21 cellular contexts compared by ENCODE assay signal in genomic region chr7:106521541-106521940, GRCh38.
"Had no signal": no experiment of that assay in that cellular context is flagged by ENCODE, and none has a peak within 500 bp of the region (broad histone marks: within the 10 kb centered on the region; RNA-seq: fewer than 3 reads in every experiment).

No MANE protein-coding gene starts in this region.

- H3K36me3 ChIP-seq: lower lobe of right lung, prostate gland, right atrium auricular region, tibial artery had no signal

- H3K4me1 ChIP-seq: lower lobe of right lung, prostate gland, right atrium auricular region had no signal

- H3K27me3 ChIP-seq: right atrium auricular region had no signal

- H3K4me3 ChIP-seq: lower lobe of right lung, prostate gland, right atrium auricular region, tibial artery had no signal

- FAIRE-seq: endometrium, keratinocyte had no signal

- H3K27ac ChIP-seq: lower lobe of right lung, prostate gland, right atrium auricular region, tibial artery had no signal

- ATAC-seq: activated naive CD4-positive, alpha-beta T cell treated with anti-CD3 and anti-CD28 coated beads, Interleukin-2, amount 50 U/mL, for 72 hours; activated T-helper 17 cell treated with anti-CD3 and anti-CD28 coated beads, Interleukin-2, amount 50 U/mL, for 72 hours; lower lobe of right lung; naive thymus-derived CD8-positive, alpha-beta T cell; stimulated activated naive CD8-positive, alpha-beta T cell treated with anti-CD3 and anti-CD28 coated beads, Interleukin-15, Interleukin-2, amounts not matched to agents 100 U/mL and 50 U/mL, for 24 hours had no signal

- DNase-seq: activated B cell treated with CpG ODN at 0.5 μM for 24 hours; activated CD4-positive, alpha-beta T cell treated with anti-CD3 and anti-CD28 coated beads, Interleukin-2, amount 50 U/mL, for 4 hours; activated CD8-positive, alpha-beta memory T cell treated with anti-CD3 and anti-CD28 coated beads for 24 hours; activated CD8-positive, alpha-beta memory T cell treated with anti-CD3 and anti-CD28 coated beads, Interleukin-2, amount 50 U/mL, for 4 hours; activated T-cell treated with anti-CD3 and anti-CD28 coated beads, Interleukin-2, amount 50 U/mL, for 24 hours; aorta; caudate nucleus; effector CD4-positive, alpha-beta T cell; foreskin fibroblast; lower lobe of right lung; naive thymus-derived CD8-positive, alpha-beta T cell; stimulated activated naive CD8-positive, alpha-beta T cell treated with anti-CD3 and anti-CD28 coated beads, Interleukin-15, Interleukin-2, amounts not matched to agents 100 U/mL and 50 U/mL, for 24 hours; substantia nigra; T1000; tibial artery had no signal

- H3K9me3 ChIP-seq: lower lobe of right lung, prostate gland, right atrium auricular region, tibial artery had no signal
